Comparison of ENCODE assay signal across 1 cellular context in the genomic region with DNA sequence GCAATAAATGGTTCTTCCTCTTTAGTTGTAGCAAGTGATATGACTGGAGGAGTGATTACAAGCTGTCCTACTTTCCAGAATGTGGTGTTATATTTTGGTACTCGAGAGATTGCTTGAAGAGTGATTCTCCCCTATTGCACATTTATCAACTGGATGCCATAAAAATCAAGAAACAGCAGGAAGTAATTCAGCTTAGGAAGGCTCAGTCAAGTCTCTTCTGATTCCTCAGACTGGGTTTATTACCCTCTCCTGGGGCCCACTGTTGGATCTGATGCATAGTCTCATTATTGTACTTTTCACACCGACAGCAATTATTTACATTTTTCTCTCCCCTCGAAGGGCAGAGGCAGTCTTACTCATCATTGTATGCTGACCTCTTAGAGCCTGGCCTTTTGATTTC.
TF ChIP-seq lines count a peak whose summit lies in the region.

No MANE protein-coding gene starts in this region.

TF ChIP-seq in K562, 482 proteins besides CTCF, POLR2A, EP300 and RAD21 (continued from another document):
- no peak for TF ChIP-seq TOE1 (IDR thresholded peaks at IDR 0.05; ENCODE audit: borderline replicate concordance)
- no peak for TF ChIP-seq TOE1 (CRISPR knock-in tag; IDR thresholded peaks at IDR 0.05; ENCODE audit: borderline replicate concordance, low read depth)
- TF ChIP-seq FOXA3 (CRISPR knock-in tag; conservative IDR thresholded peaks at IDR 0.05 in 1 of 2, IDR thresholded peaks at IDR 0.05 in 1 of 2): no peak
- TF ChIP-seq ZNF12 (CRISPR knock-in tag; IDR thresholded peaks at IDR 0.05): no peak
- no peak for TF ChIP-seq HSF4 (CRISPR knock-in tag; IDR thresholded peaks at IDR 0.05; ENCODE audit: borderline replicate concordance)
- no peak for TF ChIP-seq RHOXF2B (CRISPR knock-in tag; conservative IDR thresholded peaks at IDR 0.05)
- TF ChIP-seq TFE3 (CRISPR knock-in tag; IDR thresholded peaks at IDR 0.05): no peak
- no peak for TF ChIP-seq PBX2 (CRISPR knock-in tag; IDR thresholded peaks at IDR 0.05; ENCODE audit: low read depth)
- TF ChIP-seq PBX2 (tag; conservative IDR thresholded peaks at IDR 0.05; ENCODE audit: low read depth): 0 out of 2 replicates have a peak, but pooled peaks have one; percentile 20
